ENCODE assay signal across 18 cellular contexts in the genomic region with DNA sequence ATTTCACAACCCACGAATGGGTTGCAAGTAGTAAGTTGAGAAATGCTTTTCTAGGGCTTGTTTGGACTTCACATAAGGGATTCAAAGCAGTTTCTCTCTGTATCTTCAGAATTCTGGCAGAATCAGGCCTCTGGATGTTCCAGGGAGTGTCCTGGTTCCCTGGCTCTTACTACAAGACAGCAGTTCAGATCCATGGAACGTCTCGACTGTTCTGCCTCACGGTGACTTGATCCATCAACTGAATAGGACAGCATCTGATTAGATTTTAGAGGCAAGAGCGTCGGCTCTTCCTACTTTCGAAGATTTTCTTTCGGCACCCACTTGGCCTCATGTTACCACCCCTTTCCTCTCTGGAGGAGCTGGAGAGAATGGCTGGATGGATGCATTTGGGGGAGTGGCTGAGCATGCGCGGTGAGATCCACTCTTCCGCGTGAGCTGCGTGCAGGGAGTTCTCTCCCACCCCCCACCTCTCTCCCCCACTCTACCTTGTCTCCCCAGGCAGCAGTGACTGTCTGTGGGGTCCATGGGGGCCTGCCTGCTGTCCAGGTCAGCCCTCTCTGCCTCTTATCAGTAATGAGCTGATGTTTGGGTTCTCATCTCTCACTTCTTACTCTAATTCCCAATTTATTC.
DNase-seq lines count a peak whose midpoint lies in the region; ATAC-seq and TF ChIP-seq lines count a peak whose summit lies in the region.
"Had no signal": no experiment of that assay in that cellular context is flagged by ENCODE, and none has a peak within 500 bp of the region (broad histone marks: within the 10 kb centered on the region; RNA-seq: fewer than 3 reads in every experiment).

No MANE protein-coding gene starts in this region.

- H3K27ac ChIP-seq in esophagus squamous epithelium (peak overlapping the region; percentile 40 to 82 (median 74)), sigmoid colon (peak overlapping the region; percentile 44 to 67 (median 62)), tibial artery (no peak overlapping the region)
- H3K27ac ChIP-seq: C4-2B, PC-9 had no signal

- H3K36me3 ChIP-seq in adipocyte (ENCODE audit: control insufficient read depth, insufficient read depth, low read length, severe bottlenecking) (no peaks in the 10 kb centered on the region), esophagus squamous epithelium (no peaks in the 10 kb centered on the region), sigmoid colon (no peaks in the 10 kb centered on the region), tibial artery (no peaks in the 10 kb centered on the region)
- H3K36me3 ChIP-seq: HAP-1 had no signal

- peaks cover 15% of the 10 kb centered on the region for H3K9me3 ChIP-seq in adipocyte (ENCODE audit: control insufficient read depth, low read length)
- H3K9me3 ChIP-seq in esophagus squamous epithelium = peaks cover 0 to 16% (median 11%) of the 10 kb centered on the region in 3 donors
- H3K9me3 ChIP-seq in sigmoid colon = peaks cover 0 to 12% (median 7%) of the 10 kb centered on the region in 4 donors
- peaks cover 0 to 14% (median 7%) of the 10 kb centered on the region in 3 donors for H3K9me3 ChIP-seq in tibial artery
- H3K9me3 ChIP-seq: HAP-1 had no signal

- no peak for TF ChIP-seq EP300 in sigmoid colon (IDR thresholded peaks at IDR 0.05)

- intact Hi-C loops in esophagus squamous epithelium (cut with DNase I) = no loop called here
- intact Hi-C loops in sigmoid colon (cut with DNase I) = loop anchor here (5.0 kb wide), 1 partner anchor 34 kb away; no protein-coding TSS in a partner anchor
- intact Hi-C loops in tibial artery (cut with DNase I; ENCODE audit: low total_unique reads) = no loop called here

- H3K4me1 ChIP-seq in adipocyte (ENCODE audit: control insufficient read depth, insufficient read depth, low read length) (peaks cover 59% of the 10 kb centered on the region), esophagus squamous epithelium (peaks cover 4 to 71% (median 25%) of the 10 kb centered on the region in 3 donors), sigmoid colon (peaks cover 0 to 60% (median 19%) of the 10 kb centered on the region in 4 donors), tibial artery (peaks cover 0 to 13% (median 6%) of the 10 kb centered on the region in 4 donors)
- H3K4me1 ChIP-seq: HAP-1 had no signal

- WGBS in esophagus squamous epithelium, 2 donors = 78% methylated on average over 12 to 13 of the region's 13 CpGs
- 93% methylated on average over 13 of the region's 13 CpGs for WGBS in sigmoid colon, 2 donors

- ATAC-seq in GM19351 (IDR thresholded peaks at IDR 0.05; ENCODE audit: unreplicated experiment) = no peak
- ATAC-seq: GM12878 had no signal

- peak overlapping the region; percentile 60 for H3K9ac ChIP-seq in adipocyte (ENCODE audit: low read length)

- TF ChIP-seq CTCF in esophagus squamous epithelium (IDR thresholded peaks at IDR 0.05) (no peak), sigmoid colon (IDR thresholded peaks at IDR 0.05) (no peak), tibial artery (IDR thresholded peaks at IDR 0.05) (no peak)

- no peak overlapping the region for H3K4me3 ChIP-seq in adipocyte (ENCODE audit: low read length)
- no peak overlapping the region for H3K4me3 ChIP-seq in esophagus squamous epithelium
- H3K4me3 ChIP-seq in sigmoid colon = no peak overlapping the region
- no peak overlapping the region for H3K4me3 ChIP-seq in tibial artery
- H3K4me3 ChIP-seq: GM12878, HAP-1, PC-9 had no signal

- TF ChIP-seq POLR2A in esophagus squamous epithelium (IDR thresholded peaks at IDR 0.05) (no peak), sigmoid colon (IDR thresholded peaks at IDR 0.05) (no peak)

- no peak for DNase-seq in adipocyte (ENCODE audit: low read depth)
- no peak for DNase-seq in esophagus squamous epithelium (lab: John Stamatoyannopoulos, UW)
- no peak for DNase-seq in sigmoid colon
- DNase-seq in tibial artery = peak; percentile 50 to 58
- DNase-seq in retina = no peak
- no peak for DNase-seq in islet precursor cell
- no peak for DNase-seq in cortex of kidney (lab: John Stamatoyannopoulos, UW)
- DNase-seq: DMS 273 treated with DMSO at 0.1 percent for 48 hours, GDM1, NCI-H1417 treated with DMSO at 0.1 percent for 48 hours, NCI-H2029 treated with DMSO at 0.1 percent for 48 hours, NCI-H510A treated with DMSO at 0.1 percent for 48 hours, NCI-H82, PC-9 had no signal

- no peaks in the 10 kb centered on the region for H3K27me3 ChIP-seq in adipocyte (replicated peaks; ENCODE audit: control insufficient read depth, insufficient read depth, low read length)
- no peaks in the 10 kb centered on the region for H3K27me3 ChIP-seq in esophagus squamous epithelium
- no peaks in the 10 kb centered on the region for H3K27me3 ChIP-seq in sigmoid colon
- H3K27me3 ChIP-seq in tibial artery = no peaks in the 10 kb centered on the region

Comparison
In these comparisons a context has a peak if more than half of its experiments do, and no peak if none do; other contexts are left out.
1. DNase-seq: peak in tibial artery (2 of 2); none in adipocyte (single experiment), esophagus squamous epithelium (single experiment), sigmoid colon (single experiment), retina (single experiment), islet precursor cell (single experiment) and cortex of kidney (single experiment).
2. H3K27ac ChIP-seq: peak in esophagus squamous epithelium (4 of 4) and sigmoid colon (4 of 4); none in tibial artery (0 of 2).